13 cellular contexts compared by ENCODE assay signal in genomic region chr7:40709077-40709964, GRCh38.
A peak's percentile ranks its signal among the peaks of the same experiment; 100 is the strongest.
DNase-seq lines count a peak whose midpoint lies in the region; ATAC-seq, FAIRE-seq and TF ChIP-seq lines count a peak whose summit lies in the region.
"Had no signal": no experiment of that assay in that cellular context is flagged by ENCODE, and none has a peak within 500 bp of the region (broad histone marks: within the 10 kb centered on the region; RNA-seq: fewer than 3 reads in every experiment).

No MANE protein-coding gene starts in this region.

- no peak overlapping the region for H3K9ac ChIP-seq in HepG2 (ENCODE audit: insufficient read depth, low read depth, low read length)
- H3K9ac ChIP-seq in smooth muscle cell (ENCODE audit: low read depth): no peak overlapping the region

- H3K4me3 ChIP-seq in HepG2 (replicated peaks in 1 of 3; ENCODE audit: insufficient read depth in 1 of 3, low read depth in 2 of 3, low read length in 3 of 3) (no peak overlapping the region), right lobe of liver (no peak overlapping the region), smooth muscle cell (no peak overlapping the region), upper lobe of left lung (no peak overlapping the region), gastroesophageal sphincter (no peak overlapping the region)
- H3K4me3 ChIP-seq: HAP-1 had no signal

- H3K4me1 Mint-ChIP-seq in activated naive CD8-positive, alpha-beta T cell treated with anti-CD3 and anti-CD28 coated beads, Interleukin-2, amount 50 U/mL, for 24 hours: peaks cover 13% of the 10 kb centered on the region
- H3K4me1 Mint-ChIP-seq in activated CD4-positive, alpha-beta memory T cell treated with anti-CD3 and anti-CD28 coated beads for 36 hours (ENCODE audit: low read depth): no peaks in the 10 kb centered on the region

- no peaks in the 10 kb centered on the region for H3K36me3 Mint-ChIP-seq in activated naive CD8-positive, alpha-beta T cell treated with anti-CD3 and anti-CD28 coated beads, Interleukin-2, amount 50 U/mL, for 24 hours (ENCODE audit: low read depth)
- no peaks in the 10 kb centered on the region for H3K36me3 Mint-ChIP-seq in activated CD4-positive, alpha-beta memory T cell treated with anti-CD3 and anti-CD28 coated beads for 36 hours

- no peak for TF ChIP-seq RAD21 in HepG2 (CRISPR knock-in tag; IDR thresholded peaks at IDR 0.05)

- DNase-seq in HepG2 (ENCODE audit: low spot score) (no peak), right lobe of liver (no peak), smooth muscle cell (lab: John Stamatoyannopoulos, UW; ENCODE audit: unreplicated experiment) (no peak), upper lobe of left lung (no peak)
- DNase-seq in activated naive CD8-positive, alpha-beta T cell treated with anti-CD3 and anti-CD28 coated beads, Interleukin-2, amount 50 U/mL, for 24 hours: no peak
- DNase-seq in activated CD4-positive, alpha-beta memory T cell treated with anti-CD3 and anti-CD28 coated beads for 36 hours: no peak
- DNase-seq: activated T-cell treated with anti-CD3 and anti-CD28 coated beads, Interleukin-2, amount 50 U/mL, for 1 hour; NCI-H526; SIG-M5 had no signal

- H3K9me3 ChIP-seq in HepG2 (ENCODE audit: low read length) (no peaks in the 10 kb centered on the region), right lobe of liver (no peaks in the 10 kb centered on the region), smooth muscle cell (replicated peaks; ENCODE audit: low read depth) (no peaks in the 10 kb centered on the region), upper lobe of left lung (no peaks in the 10 kb centered on the region), gastroesophageal sphincter (no peaks in the 10 kb centered on the region)
- H3K9me3 ChIP-seq: HAP-1 had no signal

- H3F3A ChIP-seq in smooth muscle cell (ENCODE audit: low read depth): peaks cover 4% of the 10 kb centered on the region

- intact Hi-C loops in HepG2 (cut with micrococcal nuclease; ENCODE audit: unreplicated experiment): no loop called here
- intact Hi-C loops in right lobe of liver (cut with DNase I): no loop called here
- intact Hi-C loops in activated CD4-positive, alpha-beta memory T cell treated with anti-CD3 and anti-CD28 coated beads for 36 hours (cut with micrococcal nuclease): no loop called here

- H3K27me3 ChIP-seq in HepG2 (ENCODE audit: control insufficient read depth in 1 of 2, insufficient read depth in 2 of 2, low read length in 2 of 2) (no peaks in the 10 kb centered on the region), right lobe of liver (no peaks in the 10 kb centered on the region), smooth muscle cell (ENCODE audit: low read depth) (no peaks in the 10 kb centered on the region), upper lobe of left lung (no peaks in the 10 kb centered on the region), gastroesophageal sphincter (no peaks in the 10 kb centered on the region)

- CTCF ChIA-PET in HepG2 (lab: Yijun Ruan, JAX; ENCODE audit: low intra/inter-chr PET ratio, low total read pairs): no interaction called here
- CTCF ChIA-PET in activated CD4-positive, alpha-beta memory T cell treated with anti-CD3 and anti-CD28 coated beads for 36 hours (lab: Charles Lee): no interaction called here

- H2AFZ ChIP-seq in HepG2 (ENCODE audit: low read length): no peak overlapping the region
- no peak overlapping the region for H2AFZ ChIP-seq in smooth muscle cell (ENCODE audit: low read depth)

- no peaks in the 10 kb centered on the region for H3K9me3 Mint-ChIP-seq in activated naive CD8-positive, alpha-beta T cell treated with anti-CD3 and anti-CD28 coated beads, Interleukin-2, amount 50 U/mL, for 24 hours
- no peaks in the 10 kb centered on the region for H3K9me3 Mint-ChIP-seq in activated CD4-positive, alpha-beta memory T cell treated with anti-CD3 and anti-CD28 coated beads for 36 hours

- H3K27me3 Mint-ChIP-seq in activated naive CD8-positive, alpha-beta T cell treated with anti-CD3 and anti-CD28 coated beads, Interleukin-2, amount 50 U/mL, for 24 hours: peaks cover 2% of the 10 kb centered on the region
- H3K27me3 Mint-ChIP-seq in activated CD4-positive, alpha-beta memory T cell treated with anti-CD3 and anti-CD28 coated beads for 36 hours: no peaks in the 10 kb centered on the region

- H3K4me2 ChIP-seq in HepG2 (ENCODE audit: low read depth, low read length): no peak overlapping the region
- no peak overlapping the region for H3K4me2 ChIP-seq in smooth muscle cell

- POLR2A ChIA-PET in HepG2 (lab: Yijun Ruan, JAX): no interaction called here
- POLR2A ChIA-PET in activated CD4-positive, alpha-beta memory T cell treated with anti-CD3 and anti-CD28 coated beads for 36 hours (lab: Charles Lee): no interaction called here

- TF ChIP-seq CTCF in HepG2 (CRISPR knock-in tag; IDR thresholded peaks at IDR 0.05) (no peak), right lobe of liver (IDR thresholded peaks at IDR 0.05) (no peak), smooth muscle cell (IDR thresholded peaks at IDR 0.05; ENCODE audit: borderline replicate concordance, insufficient read depth, poor library complexity, severe bottlenecking) (no peak), upper lobe of left lung (IDR thresholded peaks at IDR 0.05) (no peak), gastroesophageal sphincter (IDR thresholded peaks at IDR 0.05) (no peak)

- H3K36me3 ChIP-seq in HepG2 (replicated peaks in 1 of 2; ENCODE audit: control insufficient read depth in 1 of 2, insufficient read depth in 2 of 2, low read length in 2 of 2): no peaks in the 10 kb centered on the region
- H3K36me3 ChIP-seq in right lobe of liver: no peaks in the 10 kb centered on the region
- no peaks in the 10 kb centered on the region for H3K36me3 ChIP-seq in smooth muscle cell (ENCODE audit: low read depth)
- H3K36me3 ChIP-seq in upper lobe of left lung: no peaks in the 10 kb centered on the region
- no peaks in the 10 kb centered on the region for H3K36me3 ChIP-seq in gastroesophageal sphincter
- H3K36me3 ChIP-seq: HAP-1 had no signal

- TF ChIP-seq POLR2A in HepG2 (IDR thresholded peaks at IDR 0.05; ENCODE audit: insufficient read depth in 1 of 2, low read depth in 2 of 2, low read length in 2 of 2) (no peak), right lobe of liver (IDR thresholded peaks at IDR 0.05) (no peak), upper lobe of left lung (IDR thresholded peaks at IDR 0.05) (no peak), gastroesophageal sphincter (IDR thresholded peaks at IDR 0.05) (no peak)

- H3K79me2 ChIP-seq in HepG2 (ENCODE audit: insufficient read depth, low read length) (no peaks in the 10 kb centered on the region), smooth muscle cell (ENCODE audit: low read depth) (no peaks in the 10 kb centered on the region)

- H3K4me1 ChIP-seq in HepG2 (ENCODE audit: insufficient read depth, low read length) (no peaks in the 10 kb centered on the region), right lobe of liver (no peaks in the 10 kb centered on the region), smooth muscle cell (ENCODE audit: low read depth) (peaks cover 4% of the 10 kb centered on the region), upper lobe of left lung (no peaks in the 10 kb centered on the region), gastroesophageal sphincter (peaks cover 0 to 4% (median 0%) of the 10 kb centered on the region in 3 donors)
- H3K4me1 ChIP-seq: HAP-1 had no signal

- 98% methylated on average over 4 of the region's 6 CpGs for WGBS in HepG2 (ENCODE audit: low lambda C conversion rate)
- WGBS in right lobe of liver (ENCODE audit: insufficient coverage, low coverage, low lambda C conversion rate, missing lambda C conversion rate): 83% methylated on average over 3 of the region's 6 CpGs
- 85% methylated on average over 6 of the region's 6 CpGs for WGBS in smooth muscle cell (ENCODE audit: low lambda C conversion rate)
- 73 to 81% methylated on average over 6 of the region's 6 CpGs for WGBS in upper lobe of left lung, 2 donors
- 82% methylated on average over 3 to 4 of the region's 6 CpGs for WGBS in gastroesophageal sphincter (ENCODE audit: low coverage in 1 of 2), 2 donors

- no peak for FAIRE-seq in HepG2 (lab: Jason Lieb, UNC)

- H4K20me1 ChIP-seq in HepG2 (ENCODE audit: insufficient read depth, low read length) (no peaks in the 10 kb centered on the region), smooth muscle cell (ENCODE audit: low read depth) (no peaks in the 10 kb centered on the region)

- no peak overlapping the region for H3K27ac Mint-ChIP-seq in activated naive CD8-positive, alpha-beta T cell treated with anti-CD3 and anti-CD28 coated beads, Interleukin-2, amount 50 U/mL, for 24 hours
- H3K27ac Mint-ChIP-seq in activated CD4-positive, alpha-beta memory T cell treated with anti-CD3 and anti-CD28 coated beads for 36 hours: no peak overlapping the region

- in situ Hi-C loops in HepG2 (cut with HindIII; ENCODE audit: extremely low pct_ligation_motif_present, low pct_unique_long_range_greater_than_20kb): no loop called here

- BruUV-seq in HepG2 (replicated peaks; lab: Mats Ljungman, UMichigan): no TSS peak

- H3K27ac ChIP-seq in HepG2 (ENCODE audit: extremely low read length, insufficient read depth, low read length) (no peak overlapping the region), right lobe of liver (no peak overlapping the region), smooth muscle cell (ENCODE audit: low read depth) (no peak overlapping the region), upper lobe of left lung (no peak overlapping the region), gastroesophageal sphincter (no peak overlapping the region)
- H3K27ac ChIP-seq: HL-60 had no signal

- no peak overlapping the region for H3K4me3 Mint-ChIP-seq in activated naive CD8-positive, alpha-beta T cell treated with anti-CD3 and anti-CD28 coated beads, Interleukin-2, amount 50 U/mL, for 24 hours
- H3K4me3 Mint-ChIP-seq in activated CD4-positive, alpha-beta memory T cell treated with anti-CD3 and anti-CD28 coated beads for 36 hours: no peak overlapping the region

- ATAC-seq in HepG2 (no peak), right lobe of liver (no peak), HG03060 (IDR thresholded peaks at IDR 0.05; ENCODE audit: low read depth, unreplicated experiment) (peak; percentile 99), upper lobe of left lung (ENCODE audit: low FRiP score in 2 of 2) (no peak), gastroesophageal sphincter (no peak)
- ATAC-seq in activated naive CD8-positive, alpha-beta T cell treated with anti-CD3 and anti-CD28 coated beads, Interleukin-2, amount 50 U/mL, for 24 hours: peak; percentile 90

- no peak for TF ChIP-seq EP300 in HepG2 (IDR thresholded peaks at IDR 0.05; ENCODE audit: low read depth in 2 of 2, low read length in 2 of 2)
- TF ChIP-seq EP300 in HepG2 (CRISPR knock-in tag; IDR thresholded peaks at IDR 0.05; ENCODE audit: borderline replicate concordance): no peak
- TF ChIP-seq EP300 in upper lobe of left lung (IDR thresholded peaks at IDR 0.05): no peak
- no peak for TF ChIP-seq EP300 in gastroesophageal sphincter (IDR thresholded peaks at IDR 0.05)

TF ChIP-seq in HepG2, 621 proteins besides CTCF, POLR2A, EP300 and RAD21:
- TF ChIP-seq CEBPB (IDR thresholded peaks at IDR 0.05; ENCODE audit: borderline replicate concordance, low read depth, low read length) (peak; percentile 7; the same call in 1 of the 2 replicates), PHF5A (CRISPR knock-in tag; IDR thresholded peaks at IDR 0.05; ENCODE audit: low read depth, unreplicated experiment) (no peak)

Comparison
In these comparisons a context has a peak if more than half of its experiments do, and no peak if none do; other contexts are left out.
1. ATAC-seq: peak in HG03060 (single experiment) and activated naive CD8-positive, alpha-beta T cell treated with anti-CD3 and anti-CD28 coated beads, Interleukin-2, amount 50 U/mL, for 24 hours (single experiment); none in HepG2 (single experiment), right lobe of liver (0 of 4), upper lobe of left lung (0 of 2) and gastroesophageal sphincter (single experiment).